15 cellular contexts compared by ENCODE assay signal in genomic region chr4:76622126-76622525, GRCh38.
DNase-seq lines count a peak whose midpoint lies in the region; ATAC-seq, FAIRE-seq and TF ChIP-seq lines count a peak whose summit lies in the region.
"Had no signal": no experiment of that assay in that cellular context is flagged by ENCODE, and none has a peak within 500 bp of the region (broad histone marks: within the 10 kb centered on the region; RNA-seq: fewer than 3 reads in every experiment).

No MANE protein-coding gene starts in this region.

- no peak for FAIRE-seq in bronchial epithelial cell (lab: Jason Lieb, UNC)

- no peak overlapping the region for H3K9ac ChIP-seq in IMR-90 (ENCODE audit: low read depth, low read length)

- H4K91ac ChIP-seq in IMR-90 (ENCODE audit: insufficient read depth, low read depth, low read length) = peak overlapping the region; percentile 59; the same call in 1 of the 2 replicates

- peaks cover 13% of the 10 kb centered on the region for H3K4me1 ChIP-seq in IMR-90 (ENCODE audit: control insufficient read depth, insufficient read depth, low read length)
- H3K4me1 ChIP-seq in lung (ENCODE audit: control insufficient read depth in 2 of 2, insufficient read depth in 2 of 2, low read length in 2 of 2) = peaks cover 2 to 26% of the 10 kb centered on the region in 2 donors
- peaks cover 27 to 70% (median 45%) of the 10 kb centered on the region in 4 donors for H3K4me1 ChIP-seq in transverse colon
- H3K4me1 ChIP-seq in tibial nerve = peaks cover 0 to 40% (median 3%) of the 10 kb centered on the region in 4 donors
- peaks cover 0 to 17% of the 10 kb centered on the region in 2 donors for H3K4me1 ChIP-seq in adrenal gland (replicated peaks in 1 of 2)

- dilution Hi-C loops in IMR-90 (cut with HindIII; ENCODE audit: low sequenced_read_pairs, unreplicated experiment) = no loop called here

- CTCF ChIA-PET in IMR-90 (lab: Yijun Ruan, JAX) = no interaction called here

- no peaks in the 10 kb centered on the region for H3K36me3 ChIP-seq in IMR-90 (ENCODE audit: control insufficient read depth, insufficient read depth, low read length)
- no peaks in the 10 kb centered on the region for H3K36me3 ChIP-seq in bronchial epithelial cell (ENCODE audit: control insufficient read depth, insufficient read depth, low read length)
- H3K36me3 ChIP-seq in lung (ENCODE audit: control insufficient read depth in 2 of 2, insufficient read depth in 2 of 2, low read length in 2 of 2) = no peaks in the 10 kb centered on the region
- no peaks in the 10 kb centered on the region for H3K36me3 ChIP-seq in transverse colon
- no peaks in the 10 kb centered on the region for H3K36me3 ChIP-seq in tibial nerve
- no peaks in the 10 kb centered on the region for H3K36me3 ChIP-seq in adrenal gland (replicated peaks in 1 of 2)

- peak overlapping the region; percentile 70 for H3K4ac ChIP-seq in IMR-90 (ENCODE audit: low read depth, low read length)

- no peaks in the 10 kb centered on the region for H4K20me1 ChIP-seq in IMR-90 (ENCODE audit: insufficient read depth, low read length)

- H3K9me3 ChIP-seq in IMR-90 (ENCODE audit: control insufficient read depth, insufficient read depth, low read length) (no peaks in the 10 kb centered on the region), lung (ENCODE audit: control insufficient read depth in 2 of 2, insufficient read depth in 1 of 2, low read length in 1 of 2) (no peaks in the 10 kb centered on the region), transverse colon (no peaks in the 10 kb centered on the region), tibial nerve (no peaks in the 10 kb centered on the region), adrenal gland (replicated peaks in 1 of 3) (no peaks in the 10 kb centered on the region)

- H2AK9ac ChIP-seq in IMR-90 (replicated peaks; ENCODE audit: low read depth, low read length, poor library complexity) = no peak overlapping the region

- H3K18ac ChIP-seq in IMR-90 (ENCODE audit: low read depth, low read length) = no peak overlapping the region

- no peak for TF ChIP-seq EP300 in transverse colon (IDR thresholded peaks at IDR 0.05; ENCODE audit: low read depth)
- TF ChIP-seq EP300 in tibial nerve (IDR thresholded peaks at IDR 0.05) = no peak

- no peak overlapping the region for H2AFZ ChIP-seq in IMR-90 (replicated peaks; ENCODE audit: low read length, poor library complexity)
- H2AFZ ChIP-seq: GM23338 had no signal

- H3K4me3 ChIP-seq in IMR-90 (ENCODE audit: insufficient read depth, low read depth, low read length) = no peak overlapping the region
- H3K4me3 ChIP-seq in bronchial epithelial cell (ENCODE audit: low read depth, low read length) = no peak overlapping the region
- H3K4me3 ChIP-seq in lung = no peak overlapping the region
- no peak overlapping the region for H3K4me3 ChIP-seq in transverse colon
- no peak overlapping the region for H3K4me3 ChIP-seq in tibial nerve
- H3K4me3 ChIP-seq in adrenal gland = no peak overlapping the region
- H3K4me3 ChIP-seq: GM23338 had no signal

- in situ Hi-C loops in IMR-90 (cut with MboI; ENCODE audit: low sequenced_read_pairs) = no loop called here
- in situ Hi-C loops in transverse colon (cut with MboI; ENCODE audit: low pct_ligation_motif_present in 1 of 4, low pct_unique_long_range_greater_than_20kb in 1 of 4, low sequenced_read_pairs in 3 of 4) = no loop called here

- H4K5ac ChIP-seq in IMR-90 (ENCODE audit: low read depth, low read length) = peak overlapping the region; percentile 16; the same call in 1 of the 2 replicates

- H2BK5ac ChIP-seq in IMR-90 (ENCODE audit: low read depth, low read length, poor library complexity, severe bottlenecking) = peak overlapping the region; percentile 98

- POLR2A ChIA-PET in IMR-90 (lab: Charles Lee; ENCODE audit: unreplicated experiment) = no interaction called here

- peak overlapping the region in 1 of 2 experiments; percentile 44; a peak in 3 of 4 replicates for H4K8ac ChIP-seq in IMR-90 (ENCODE audit: low read depth in 2 of 2, low read length in 2 of 2)

- H3K9me1 ChIP-seq in IMR-90 (ENCODE audit: insufficient read depth, low read length) = peaks cover 10% of the 10 kb centered on the region

- peak overlapping the region; percentile 78 for H2BK120ac ChIP-seq in IMR-90 (ENCODE audit: low read depth, low read length)

- H3K27ac ChIP-seq in IMR-90 (ENCODE audit: insufficient read depth, low read length) (peak overlapping the region; percentile 35; the same call in 1 of the 2 replicates), lung (ENCODE audit: low read depth in 1 of 2, low read length in 1 of 2) (peak overlapping the region in 1 of 2 donors; percentile 51), transverse colon (peak overlapping the region; percentile 71 to 84 (median 78)), tibial nerve (peak overlapping the region in 1 of 4 donors; percentile 4), adrenal gland (no peak overlapping the region)

- no peak for TF ChIP-seq RAD21 in IMR-90 (IDR thresholded peaks at IDR 0.05; ENCODE audit: low read length)

- peak overlapping the region; percentile 69; the same call in 1 of the 2 replicates for H3K14ac ChIP-seq in IMR-90 (replicated peaks; ENCODE audit: low read depth, low read length)

- TF ChIP-seq CTCF in IMR-90 (conservative IDR thresholded peaks at IDR 0.05; ENCODE audit: low read depth, low read length) (no peak), bronchial epithelial cell (IDR thresholded peaks at IDR 0.05; ENCODE audit: insufficient read depth, low read length, severe bottlenecking) (no peak), lung (IDR thresholded peaks at IDR 0.05; ENCODE audit: control extremely low read depth, extremely low read depth) (no peak), transverse colon (IDR thresholded peaks at IDR 0.05) (no peak), tibial nerve (IDR thresholded peaks at IDR 0.05) (no peak), adrenal gland (IDR thresholded peaks at IDR 0.05) (no peak)

- intact Hi-C loops in IMR-90 (cut with micrococcal nuclease) (loop anchor here (10.0 kb wide), 1 partner anchor 323 kb away; the partner anchor contains the start of gene SEPTIN11), transverse colon (cut with DNase I; ENCODE audit: low total_unique reads) (no loop called here), adrenal gland (cut with DNase I) (no loop called here)

- H3K23ac ChIP-seq in IMR-90 (ENCODE audit: low read depth, low read length) = 0 out of 2 replicates have a peak overlapping the region, but pooled peaks have one; percentile 44

- no TSS peak for BruUV-seq in IMR-90 (replicated peaks; lab: Mats Ljungman, UMichigan)

- H2BK15ac ChIP-seq in IMR-90 (ENCODE audit: low read depth, low read length) = no peak overlapping the region; the same call in 1 of the 3 replicates

- H3K56ac ChIP-seq in IMR-90 (ENCODE audit: extremely low read depth, insufficient read depth, low read length) = no peak overlapping the region

- DNase-seq in IMR-90 (peak; percentile 31), bronchial epithelial cell (ENCODE audit: low read depth) (peak; percentile 98), lung (ENCODE audit: low spot score) (peak; percentile 60), transverse colon (peak; percentile 27), tibial nerve (ENCODE audit: low spot score in 2 of 2) (no peak), adrenal gland (no peak), dedifferentiated amniotic fluid mesenchymal stem cell (ENCODE audit: extremely low spot score) (no peak), middle frontal gyrus (ENCODE audit: extremely low spot score, low spot score) (no peak)
- DNase-seq: activated naive CD4-positive, alpha-beta T cell treated with Interleukin-2 at 50 U/mL for 16 hours; C1 segment of cervical spinal cord; cerebellar nuclear complex; NCI-H2029 treated with DMSO at 0.1 percent for 48 hours; SHP77; stimulated activated CD4-positive, alpha-beta T cell treated with anti-CD3 and anti-CD28 coated beads, Interleukin-1b, Interleukin-23, amount 100 ng/mL, for 48 hours had no signal

- H3K27me3 ChIP-seq in IMR-90 (ENCODE audit: control insufficient read depth, insufficient read depth, low read length) = no peaks in the 10 kb centered on the region
- no peaks in the 10 kb centered on the region for H3K27me3 ChIP-seq in bronchial epithelial cell (ENCODE audit: control insufficient read depth, insufficient read depth, low read length)
- no peaks in the 10 kb centered on the region for H3K27me3 ChIP-seq in lung (ENCODE audit: control insufficient read depth, insufficient read depth)
- no peaks in the 10 kb centered on the region for H3K27me3 ChIP-seq in transverse colon
- H3K27me3 ChIP-seq in tibial nerve = no peaks in the 10 kb centered on the region
- no peaks in the 10 kb centered on the region for H3K27me3 ChIP-seq in adrenal gland

- WGBS in IMR-90 (ENCODE audit: extremely low coverage in 2 of 2, insufficient read length in 1 of 2), 2 experiments = no CpG with 5 or more reads among the region's 4 CpGs
- WGBS in lung, 2 donors = 55 to 74% methylated on average over 4 of the region's 4 CpGs
- 41 to 44% methylated on average over 3 to 4 of the region's 4 CpGs for WGBS in transverse colon (ENCODE audit: low coverage in 1 of 2), 2 donors
- WGBS in tibial nerve, 2 donors = 41 to 56% methylated on average over 4 of the region's 4 CpGs
- 77 to 87% (median 81%) methylated on average over 4 of the region's 4 CpGs for WGBS in adrenal gland, 4 donors

- no peak overlapping the region; the same call in 1 of the 2 replicates for H3K4me2 ChIP-seq in IMR-90 (ENCODE audit: low read depth, low read length)
- H3K4me2 ChIP-seq: GM23338 had no signal

- no peak for ATAC-seq in IMR-90 (ENCODE audit: low read depth)
- ATAC-seq in lung (ENCODE audit: insufficient read depth, low FRiP score) = peak; percentile 14
- ATAC-seq: GM23338 had no signal

- H2BK20ac ChIP-seq in IMR-90 (ENCODE audit: low read depth, low read length) = peak overlapping the region; percentile 85

- H3K79me1 ChIP-seq in IMR-90 (ENCODE audit: low read depth in 1 of 2, low read length in 2 of 2) = peaks cover 0 to 10% of the 10 kb centered on the region in 2 experiments; a peak in 2 of 4 replicates

- peak overlapping the region; percentile 32; the same call in 1 of the 2 replicates for H2AK5ac ChIP-seq in IMR-90 (ENCODE audit: low read depth, low read length)

- TF ChIP-seq POLR2A in IMR-90 (IDR thresholded peaks at IDR 0.05; ENCODE audit: low read depth, low read length) = no peak
- no peak for TF ChIP-seq POLR2A in transverse colon (IDR thresholded peaks at IDR 0.05)
- TF ChIP-seq POLR2A in tibial nerve (IDR thresholded peaks at IDR 0.05) = no peak
- no peak for TF ChIP-seq POLR2A in adrenal gland (IDR thresholded peaks at IDR 0.05)

TF ChIP-seq in IMR-90, 13 proteins besides CTCF, POLR2A, EP300 and RAD21 (continues in another document):
- no peak for TF ChIP-seq MXI1 (IDR thresholded peaks at IDR 0.05; ENCODE audit: borderline replicate concordance, low read depth, low read length)
- TF ChIP-seq RCOR1 (IDR thresholded peaks at IDR 0.05; ENCODE audit: insufficient replicate concordance, low read length) = no peak
- TF ChIP-seq SMC3 (IDR thresholded peaks at IDR 0.05; ENCODE audit: low read depth, low read length) = no peak
- TF ChIP-seq MAZ (IDR thresholded peaks at IDR 0.05; ENCODE audit: borderline replicate concordance, low read depth, low read length) = no peak
- TF ChIP-seq RFX5 (IDR thresholded peaks at IDR 0.05; ENCODE audit: low read depth, low read length) = no peak

Comparison
In these comparisons a context has a peak if more than half of its experiments do, and no peak if none do; other contexts are left out.
1. DNase-seq: peak in IMR-90 (single experiment), bronchial epithelial cell (single experiment), lung (single experiment) and transverse colon (single experiment); none in tibial nerve (0 of 2), adrenal gland (0 of 7), dedifferentiated amniotic fluid mesenchymal stem cell (single experiment) and middle frontal gyrus (single experiment).
2. H3K27ac ChIP-seq: peak in IMR-90 (single experiment) and transverse colon (4 of 4); none in adrenal gland (0 of 5).